ENCODE assay signal across 13 cellular contexts in genomic region chr14:95294834-95295599, GRCh38. TPM values are rescaled to one million over a fixed set of nuclear protein-coding genes. Genes with fewer than 3 reads are reported as not detected.
A peak's percentile ranks its signal among the peaks of the same experiment; 100 is the strongest.
DNase-seq lines count a peak whose midpoint lies in the region; ATAC-seq, FAIRE-seq and TF ChIP-seq lines count a peak whose summit lies in the region.
"Had no signal": no experiment of that assay in that cellular context is flagged by ENCODE, and none has a peak within 500 bp of the region (broad histone marks: within the 10 kb centered on the region; RNA-seq: fewer than 3 reads in every experiment).

No MANE protein-coding gene starts in this region.

- H3K27ac ChIP-seq in BLaER1, result peak overlapping the region; percentile 59
- no peak overlapping the region for H3K27ac ChIP-seq in psoas muscle

- H3K36me3 ChIP-seq in BLaER1 (no peaks in the 10 kb centered on the region), bronchial epithelial cell (ENCODE audit: control insufficient read depth, insufficient read depth, low read length) (no peaks in the 10 kb centered on the region), psoas muscle (ENCODE audit: insufficient read depth in 1 of 2, low read depth in 1 of 2) (no peaks in the 10 kb centered on the region)

- no peak for ATAC-seq in psoas muscle
- ATAC-seq in HG03025 (IDR thresholded peaks at IDR 0.05; ENCODE audit: low FRiP score, unreplicated experiment), result no peak

- H3K4me1 ChIP-seq in BLaER1, result peaks cover 93% of the 10 kb centered on the region
- H3K4me1 ChIP-seq in psoas muscle, result peaks cover 21% of the 10 kb centered on the region

- WGBS in psoas muscle, 3 donors, result 71 to 78% (median 75%) methylated on average over 9 of the region's 9 CpGs

- H3K4me2 ChIP-seq in BLaER1, result peak overlapping the region; percentile 90

- FAIRE-seq in bronchial epithelial cell (lab: Jason Lieb, UNC), result no peak

- H3K9ac ChIP-seq in BLaER1, result 0 out of 2 replicates have a peak overlapping the region, but pooled peaks have one; percentile 6

- no peaks in the 10 kb centered on the region; the same call in 1 of the 2 replicates for H4K20me1 ChIP-seq in BLaER1

- peak; percentile 54 for DNase-seq in NCI-H2029 (lab: John Stamatoyannopoulos, UW)
- DNase-seq in bronchial epithelial cell (ENCODE audit: low read depth), result peak; percentile 89
- DNase-seq in lung microvascular endothelial cell (ENCODE audit: low read depth in 2 of 2), result peak; percentile 53 to 67
- no peak for DNase-seq in psoas muscle
- no peak for DNase-seq in NCI-H2196 (lab: John Stamatoyannopoulos, UW; ENCODE audit: unreplicated experiment)
- DNase-seq in dedifferentiated amniotic fluid mesenchymal stem cell (ENCODE audit: extremely low spot score), result no peak
- DNase-seq: activated CD8-positive, alpha-beta memory T cell treated with anti-CD3 and anti-CD28 coated beads, Interleukin-2, amount 50 U/mL, for 48 hours; CD4-positive, CD25-positive, alpha-beta regulatory T cell; glutamatergic neuron; stimulated activated naive CD4-positive, alpha-beta T cell treated with Interleukin-2 at 50 U/mL for 16 hours; T-helper 2 cell had no signal

- intact Hi-C loops in psoas muscle (cut with DNase I), result no loop called here

- H3K27me3 ChIP-seq in BLaER1 (no peaks in the 10 kb centered on the region), bronchial epithelial cell (ENCODE audit: control insufficient read depth, insufficient read depth, low read length) (no peaks in the 10 kb centered on the region), psoas muscle (ENCODE audit: insufficient read depth in 3 of 3, low read length in 2 of 3) (no peaks in the 10 kb centered on the region)

- TF ChIP-seq CTCF in bronchial epithelial cell (IDR thresholded peaks at IDR 0.05; ENCODE audit: insufficient read depth, low read length, severe bottlenecking) (no peak), psoas muscle (IDR thresholded peaks at IDR 0.05) (no peak)

- no peak overlapping the region for H3K4me3 ChIP-seq in BLaER1
- no peak overlapping the region for H3K4me3 ChIP-seq in bronchial epithelial cell (ENCODE audit: low read depth, low read length)
- H3K4me3 ChIP-seq in psoas muscle, result no peak overlapping the region

- H3K9me3 ChIP-seq in BLaER1 (peaks cover 6% of the 10 kb centered on the region; the same call in 1 of the 2 replicates), psoas muscle (no peaks in the 10 kb centered on the region)

RNA-seq across cellular contexts. Expression of gene CLMN, which starts 24.7 kb away (rescaled TPM):
- total RNA-seq in bronchial epithelial cell, result 2.2 and 3.9 TPM in 2 replicates
- 0.20 and 0.65 TPM in 2 replicates for total RNA-seq in lung microvascular endothelial cell
- total RNA-seq in psoas muscle, result 1 to 10 TPM; 3.9 to 9.6 (median 6.3) TPM
- polyA plus RNA-seq in psoas muscle, result 1 to 10 TPM; 1.7 to 2.5 (median 2.1) TPM

Comparison
In these comparisons a context has a peak if more than half of its experiments do, and no peak if none do; other contexts are left out.
1. DNase-seq: peak in NCI-H2029 (single experiment), bronchial epithelial cell (single experiment) and lung microvascular endothelial cell (2 of 2); none in psoas muscle (0 of 2), NCI-H2196 (single experiment) and dedifferentiated amniotic fluid mesenchymal stem cell (single experiment).